Comparison of ENCODE assay signal across 32 cellular contexts in the genomic region with DNA sequence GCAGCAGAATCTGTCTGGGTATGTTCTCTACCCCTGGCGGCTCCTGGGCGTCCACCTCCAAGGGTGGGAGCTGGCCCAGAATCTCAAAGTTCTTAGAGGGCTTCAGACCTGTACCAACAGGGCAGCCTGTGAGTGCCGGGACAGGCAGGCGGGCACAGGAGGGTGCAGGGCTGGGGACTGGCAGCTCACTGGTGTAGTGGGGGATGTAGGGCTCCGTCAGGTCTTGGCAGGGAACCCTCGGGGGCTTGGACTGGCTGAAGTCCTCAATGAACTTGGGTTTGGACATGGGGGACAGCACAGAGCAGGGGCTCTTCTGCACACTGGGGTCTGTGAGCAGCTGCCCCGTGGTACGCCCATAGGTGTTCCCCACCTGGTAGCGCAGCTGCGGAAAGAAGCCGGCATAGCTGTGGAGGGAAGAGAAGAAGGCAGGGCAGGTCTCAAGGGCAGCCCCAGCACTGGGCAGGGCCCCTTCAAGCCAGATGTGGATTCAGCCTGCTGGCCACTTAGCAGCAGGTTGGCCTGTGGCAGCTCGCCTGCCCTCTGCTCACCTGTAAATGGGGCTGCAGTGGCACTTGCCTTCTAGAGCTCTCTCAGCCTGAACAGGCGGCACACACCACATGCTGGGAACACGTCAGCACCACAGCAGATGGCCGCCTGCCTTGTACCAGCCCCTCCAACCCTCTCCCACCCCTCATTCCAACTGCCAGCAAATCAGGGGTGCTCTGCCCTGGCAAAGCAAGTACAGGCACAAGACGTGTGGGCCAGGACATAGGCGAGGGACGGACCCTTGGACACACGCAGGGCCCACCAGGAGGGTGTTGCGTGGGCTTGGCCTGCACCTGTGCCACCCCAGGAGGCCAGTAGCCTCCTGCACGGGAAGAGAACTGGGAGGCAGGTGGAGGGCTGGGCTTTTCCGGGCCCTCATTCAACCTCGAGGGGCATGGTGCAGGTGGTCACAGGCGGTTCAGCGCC. TPM values are rescaled to one million over a fixed set of nuclear protein-coding genes. Genes with fewer than 3 reads are reported as not detected.
DNase-seq lines count a peak whose midpoint lies in the region; ATAC-seq, FAIRE-seq and TF ChIP-seq lines count a peak whose summit lies in the region.
"Had no signal": no experiment of that assay in that cellular context is flagged by ENCODE, and none has a peak within 500 bp of the region (broad histone marks: within the 10 kb centered on the region; RNA-seq: fewer than 3 reads in every experiment).

No MANE protein-coding gene starts in this region.

- no TSS peak for BruUV-seq in HepG2 (replicated peaks; lab: Mats Ljungman, UMichigan)

- TF ChIP-seq CTCF in HepG2 (CRISPR knock-in tag; IDR thresholded peaks at IDR 0.05): no peak
- no peak for TF ChIP-seq CTCF in right lobe of liver (IDR thresholded peaks at IDR 0.05)
- TF ChIP-seq CTCF in brain (conservative IDR thresholded peaks at IDR 0.05): no peak
- no peak for TF ChIP-seq CTCF in type B pancreatic cell (conservative IDR thresholded peaks at IDR 0.05)

- no peak overlapping the region for H2AFZ ChIP-seq in HepG2 (ENCODE audit: low read length)

- in situ Hi-C loops in HepG2 (cut with HindIII; ENCODE audit: extremely low pct_ligation_motif_present, low pct_unique_long_range_greater_than_20kb): no loop called here

- H3K79me2 ChIP-seq in HepG2 (ENCODE audit: insufficient read depth, low read length): peaks cover 25% of the 10 kb centered on the region

- H3K4me3 ChIP-seq in HepG2 (replicated peaks in 1 of 3; ENCODE audit: insufficient read depth in 1 of 3, low read depth in 2 of 3, low read length in 3 of 3) (no peak overlapping the region), right lobe of liver (no peak overlapping the region)
- H3K4me3 ChIP-seq: coronary artery, esophagus muscularis mucosa, heart left ventricle, MG63, mucosa of descending colon, pancreas, SK-N-MC, smooth muscle cell, transverse colon had no signal

- H3K27ac ChIP-seq in HepG2 (ENCODE audit: extremely low read length, insufficient read depth, low read length): no peak overlapping the region
- H3K27ac ChIP-seq in right lobe of liver: no peak overlapping the region
- H3K27ac ChIP-seq: coronary artery, esophagus muscularis mucosa, foreskin keratinocyte, heart left ventricle, pancreas, SK-N-MC, transverse colon had no signal

- no peak for TF ChIP-seq POLR2A in HepG2 (IDR thresholded peaks at IDR 0.05; ENCODE audit: insufficient read depth in 1 of 2, low read depth in 2 of 2, low read length in 2 of 2)
- TF ChIP-seq POLR2A in right lobe of liver (IDR thresholded peaks at IDR 0.05): no peak

- H3K4me1 ChIP-seq in HepG2 (ENCODE audit: insufficient read depth, low read length) (peaks cover 73% of the 10 kb centered on the region), right lobe of liver (peaks cover 0 to 12% (median 8%) of the 10 kb centered on the region in 4 donors)
- H3K4me1 ChIP-seq: foreskin keratinocyte had no signal

- H3K9me3 Mint-ChIP-seq in brain (peaks cover 0 to 6% (median 0%) of the 10 kb centered on the region in 5 experiments), type B pancreatic cell (no peaks in the 10 kb centered on the region)
- H3K9me3 Mint-ChIP-seq: CD8-positive, alpha-beta T cell; natural killer cell treated with Interleukin-12 subunit alpha and Interleukin-12 subunit beta and Interleukin-15 and Interleukin-18, amount 100 ng/mL, for 72 hours had no signal

- no peak overlapping the region for H3K4me2 ChIP-seq in HepG2 (ENCODE audit: low read depth, low read length)
- H3K4me2 ChIP-seq: smooth muscle cell had no signal

- 56% methylated on average over 10 of the region's 25 CpGs for WGBS in HepG2 (ENCODE audit: low lambda C conversion rate)
- 89% methylated on average over 5 of the region's 25 CpGs for WGBS in right lobe of liver (ENCODE audit: insufficient coverage, low coverage, low lambda C conversion rate, missing lambda C conversion rate)

- no peak overlapping the region for H3K9ac ChIP-seq in HepG2 (ENCODE audit: insufficient read depth, low read depth, low read length)

- peaks cover 2 to 9% of the 10 kb centered on the region in 2 experiments; a peak in 2 of 5 replicates for H3K27me3 ChIP-seq in HepG2 (ENCODE audit: control insufficient read depth in 1 of 2, insufficient read depth in 2 of 2, low read length in 2 of 2)
- H3K27me3 ChIP-seq in right lobe of liver: no peaks in the 10 kb centered on the region
- H3K27me3 ChIP-seq: esophagus muscularis mucosa, foreskin keratinocyte, heart left ventricle, MG63, pancreas, transverse colon had no signal

- FAIRE-seq in HepG2 (lab: Jason Lieb, UNC): no peak
- FAIRE-seq: A204.1, bronchial epithelial cell, GM19239, H54, HTR-8/SVneo, pancreas had no signal

- H3K4me1 Mint-ChIP-seq in brain: peaks cover 43% of the 10 kb centered on the region
- H3K4me1 Mint-ChIP-seq in type B pancreatic cell (ENCODE audit: unreplicated experiment): peaks cover 26% of the 10 kb centered on the region

- H3K4me3 Mint-ChIP-seq in brain (peak overlapping the region in 3 of 5 experiments; percentile 18 to 28 (median 22)), type B pancreatic cell (peak overlapping the region; percentile 34)
- H3K4me3 Mint-ChIP-seq: CD8-positive, alpha-beta T cell; natural killer cell treated with Interleukin-12 subunit alpha and Interleukin-12 subunit beta and Interleukin-15 and Interleukin-18, amount 100 ng/mL, for 72 hours had no signal

- ATAC-seq in HepG2 (peak; percentile 4), right lobe of liver (no peak), HG03039 (IDR thresholded peaks at IDR 0.05; ENCODE audit: unreplicated experiment) (no peak)
- ATAC-seq: CD8-positive, alpha-beta T cell; foreskin keratinocyte; heart left ventricle; mucosa of descending colon; natural killer cell treated with Interleukin-12 subunit alpha and Interleukin-12 subunit beta and Interleukin-15 and Interleukin-18, amount 100 ng/mL, for 72 hours; pancreas had no signal

- no peaks in the 10 kb centered on the region for H3K9me3 ChIP-seq in HepG2 (ENCODE audit: low read length)
- no peaks in the 10 kb centered on the region for H3K9me3 ChIP-seq in right lobe of liver
- H3K9me3 ChIP-seq: esophagus muscularis mucosa, heart left ventricle, MG63, mucosa of descending colon, pancreas, transverse colon had no signal

- intact Hi-C loops in HepG2 (cut with micrococcal nuclease; ENCODE audit: unreplicated experiment): no loop called here
- intact Hi-C loops in right lobe of liver (cut with DNase I): no loop called here

- POLR2A ChIA-PET in HepG2 (lab: Yijun Ruan, JAX): interaction anchor here (7.7 kb wide), 1 partner anchor 10 kb away, joined by 317 read pairs; a partner anchor contains a TSS

- peak; percentile 33 for DNase-seq in NCI-H146 (lab: John Stamatoyannopoulos, UW)
- DNase-seq in NCI-H146 treated with DMSO at 0.1 percent for 48 hours (lab: John Stamatoyannopoulos, UW; ENCODE audit: unreplicated experiment): no peak
- no peak for DNase-seq in HepG2 (ENCODE audit: low spot score)
- no peak for DNase-seq in right lobe of liver
- DNase-seq in type B pancreatic cell (ENCODE audit: extremely low spot score, unreplicated experiment): no peak
- DNase-seq in NCI-H2227 treated with DMSO at 0.1 percent for 48 hours (lab: John Stamatoyannopoulos, UW): no peak
- DNase-seq: activated CD8-positive, alpha-beta memory T cell treated with anti-CD3 and anti-CD28 coated beads for 24 hours; amygdala; CD8-positive, alpha-beta T cell; foreskin keratinocyte; heart left ventricle; KG1; MG63; mucosa of descending colon; NCI-H774; stimulated activated CD4-positive, alpha-beta T cell treated with anti-CD3 and anti-CD28 coated beads, Interleukin-2, amount 100 ng/mL, for 24 hours; T-helper 2 cell; transverse colon had no signal

- H3K27ac Mint-ChIP-seq in brain (peak overlapping the region in 2 of 5 experiments; percentile 42 to 93), type B pancreatic cell (no peak overlapping the region)
- H3K27ac Mint-ChIP-seq: CD8-positive, alpha-beta T cell had no signal

- H3K27me3 Mint-ChIP-seq in brain (no peaks in the 10 kb centered on the region), type B pancreatic cell (peaks cover 4% of the 10 kb centered on the region)
- H3K27me3 Mint-ChIP-seq: natural killer cell treated with Interleukin-12 subunit alpha and Interleukin-12 subunit beta and Interleukin-15 and Interleukin-18, amount 100 ng/mL, for 72 hours had no signal

- TF ChIP-seq EP300 in HepG2 (IDR thresholded peaks at IDR 0.05; ENCODE audit: low read depth in 2 of 2, low read length in 2 of 2) (no peak), HepG2 (CRISPR knock-in tag; IDR thresholded peaks at IDR 0.05; ENCODE audit: borderline replicate concordance) (no peak)

- CTCF ChIA-PET in HepG2 (lab: Yijun Ruan, JAX; ENCODE audit: low intra/inter-chr PET ratio, low total read pairs): no interaction called here

- peaks cover 16% of the 10 kb centered on the region for H3K36me3 Mint-ChIP-seq in brain
- H3K36me3 Mint-ChIP-seq in type B pancreatic cell: peaks cover 17% of the 10 kb centered on the region

- peaks cover 27% of the 10 kb centered on the region for H4K20me1 ChIP-seq in HepG2 (ENCODE audit: insufficient read depth, low read length)

- no peak for TF ChIP-seq RAD21 in HepG2 (CRISPR knock-in tag; IDR thresholded peaks at IDR 0.05)

- H3K36me3 ChIP-seq in HepG2 (replicated peaks in 1 of 2; ENCODE audit: control insufficient read depth in 1 of 2, insufficient read depth in 2 of 2, low read length in 2 of 2) (peaks cover 4 to 19% of the 10 kb centered on the region in 2 experiments; a peak in 4 of 5 replicates), right lobe of liver (peaks cover 0 to 13% (median 8%) of the 10 kb centered on the region in 4 donors)

RNA-seq across cellular contexts. Expression of a gene that starts 4.6 kb away (rescaled TPM):
- total RNA-seq in HepG2 (2016; rRNA removed; fragmentation: Illumina TruSeq; extraction: Trizol) (412 and 481 TPM in 2 replicates), right lobe of liver (100 to 1,000 TPM in 5 of 6 experiments, 10 to 100 TPM in 1; 88.4 to 274 (median 124) TPM), type B pancreatic cell (ENCODE audit: low replicate concordance) (326 and 349 TPM in 2 replicates)
- total RNA-seq in HepG2 (2016; cell fraction: cytosol; rRNA removed; fragmentation: Illumina TruSeq; extraction: Trizol; ENCODE audit: low read depth): 96.3 and 106 TPM in 2 replicates
- total RNA-seq in HepG2 (2016; cell fraction: insoluble cytoplasmic fraction; rRNA removed; fragmentation: Illumina TruSeq; extraction: Trizol): 424 and 467 TPM in 2 replicates
- 128 TPM in 2 replicates for total RNA-seq in HepG2 (2016; cell fraction: membrane; rRNA removed; fragmentation: Illumina TruSeq; extraction: Trizol)
- total RNA-seq in HepG2 (2016; cell fraction: nucleus; rRNA removed; fragmentation: Illumina TruSeq; extraction: Trizol): 195 and 203 TPM in 2 replicates
- polyA plus RNA-seq in HepG2 (2011; rRNA removed) (182 and 243 TPM in 2 replicates), brain (ENCODE audit: insufficient read depth, low read depth, low replicate concordance) (1,134 TPM)
- 251 and 293 TPM in 2 replicates for polyA plus RNA-seq in HepG2 (2011; cell fraction: cytosol; rRNA removed)
- 210 and 235 TPM in 2 replicates for polyA plus RNA-seq in HepG2 (2011; cell fraction: nucleus; rRNA removed)
- polyA plus RNA-seq in HepG2 (2012): 190 and 205 TPM in 2 replicates
- polyA plus RNA-seq in HepG2 (2016; cell fraction: cytosol; fragmentation: Illumina TruSeq; extraction: Trizol; ENCODE audit: low read depth): 115 and 121 TPM in 2 replicates
- 587 and 625 TPM in 2 replicates for polyA plus RNA-seq in HepG2 (2016; cell fraction: insoluble cytoplasmic fraction; fragmentation: Illumina TruSeq; extraction: Trizol; ENCODE audit: low read depth)
- polyA plus RNA-seq in HepG2 (2016; cell fraction: membrane; fragmentation: Illumina TruSeq; extraction: Trizol; ENCODE audit: low read depth): 115 and 122 TPM in 2 replicates
- polyA plus RNA-seq in HepG2 (2016; cell fraction: nucleus; fragmentation: Illumina TruSeq; extraction: Trizol; ENCODE audit: insufficient read depth, low read depth): 355 and 369 TPM in 2 replicates
- 270 and 721 TPM in 2 replicates for polyA minus RNA-seq in HepG2 (2011; rRNA and poly(A)+ RNA removed; ENCODE audit: low replicate concordance)
- polyA minus RNA-seq in HepG2 (2011; cell fraction: cytosol; rRNA and poly(A)+ RNA removed): 140 and 144 TPM in 2 replicates
- polyA minus RNA-seq in HepG2 (2011; cell fraction: nucleus; rRNA and poly(A)+ RNA removed): 74.6 and 75.6 TPM in 2 replicates

RNA-seq across cellular contexts. Expression of a gene that starts 5.3 kb away (rescaled TPM):
- total RNA-seq in HepG2 (2016; rRNA removed; fragmentation: Illumina TruSeq; extraction: Trizol): not detected in 2 replicates
- not detected in 2 replicates for total RNA-seq in HepG2 (2016; cell fraction: cytosol; rRNA removed; fragmentation: Illumina TruSeq; extraction: Trizol; ENCODE audit: low read depth)
- not detected in 2 replicates for total RNA-seq in HepG2 (2016; cell fraction: insoluble cytoplasmic fraction; rRNA removed; fragmentation: Illumina TruSeq; extraction: Trizol)
- not detected in 2 replicates for total RNA-seq in HepG2 (2016; cell fraction: membrane; rRNA removed; fragmentation: Illumina TruSeq; extraction: Trizol)
- total RNA-seq in HepG2 (2016; cell fraction: nucleus; rRNA removed; fragmentation: Illumina TruSeq; extraction: Trizol): not detected in 2 replicates
- polyA plus RNA-seq in HepG2 (2011; rRNA removed): not detected in 2 replicates
- polyA plus RNA-seq in HepG2 (2011; cell fraction: cytosol; rRNA removed): not detected in 2 replicates
- polyA plus RNA-seq in HepG2 (2011; cell fraction: nucleus; rRNA removed): 0.45 and 0.50 TPM in 2 replicates
- polyA plus RNA-seq in HepG2 (2012): 0.27 and 0.35 TPM in 2 replicates
- polyA plus RNA-seq in HepG2 (2016; cell fraction: cytosol; fragmentation: Illumina TruSeq; extraction: Trizol; ENCODE audit: low read depth): not detected in 2 replicates
- not detected in 2 replicates for polyA plus RNA-seq in HepG2 (2016; cell fraction: insoluble cytoplasmic fraction; fragmentation: Illumina TruSeq; extraction: Trizol; ENCODE audit: low read depth)
- not detected in 2 replicates for polyA plus RNA-seq in HepG2 (2016; cell fraction: membrane; fragmentation: Illumina TruSeq; extraction: Trizol; ENCODE audit: low read depth)
- polyA plus RNA-seq in HepG2 (2016; cell fraction: nucleus; fragmentation: Illumina TruSeq; extraction: Trizol; ENCODE audit: insufficient read depth, low read depth): not detected in 2 replicates
- polyA minus RNA-seq in HepG2 (2011; rRNA and poly(A)+ RNA removed; ENCODE audit: low replicate concordance): 0.23 TPM in 1 of 2 replicates, not detected in the other
- polyA minus RNA-seq in HepG2 (2011; cell fraction: cytosol; rRNA and poly(A)+ RNA removed): not detected in 2 replicates
- not detected in 2 replicates for polyA minus RNA-seq in HepG2 (2011; cell fraction: nucleus; rRNA and poly(A)+ RNA removed)
- total RNA-seq in right lobe of liver: not detected
- not detected for polyA plus RNA-seq in brain (ENCODE audit: insufficient read depth, low read depth, low replicate concordance)
- total RNA-seq in type B pancreatic cell (ENCODE audit: low replicate concordance): 0.31 TPM in 1 of 2 replicates, not detected in the other
- total RNA-seq: bronchial epithelial cell; esophagus muscularis mucosa; foreskin keratinocyte; lung microvascular endothelial cell; mucosa of descending colon; natural killer cell treated with Interleukin-12 subunit alpha and Interleukin-12 subunit beta and Interleukin-15 and Interleukin-18, amount 100 ng/mL, for 72 hours; pancreas; smooth muscle cell; transverse colon had no signal
- polyA plus RNA-seq: foreskin keratinocyte, smooth muscle cell had no signal

RNA-seq across cellular contexts. Expression of a gene that starts 9.4 kb away (rescaled TPM):
- total RNA-seq in HepG2 (2016; rRNA removed; fragmentation: Illumina TruSeq; extraction: Trizol): 38.7 and 45.8 TPM in 2 replicates
- 11.1 and 13.7 TPM in 2 replicates for total RNA-seq in HepG2 (2016; cell fraction: cytosol; rRNA removed; fragmentation: Illumina TruSeq; extraction: Trizol; ENCODE audit: low read depth)
- 33.9 and 46.1 TPM in 2 replicates for total RNA-seq in HepG2 (2016; cell fraction: insoluble cytoplasmic fraction; rRNA removed; fragmentation: Illumina TruSeq; extraction: Trizol)
- 31.9 and 34.1 TPM in 2 replicates for total RNA-seq in HepG2 (2016; cell fraction: membrane; rRNA removed; fragmentation: Illumina TruSeq; extraction: Trizol)
- 19.5 and 22.8 TPM in 2 replicates for total RNA-seq in HepG2 (2016; cell fraction: nucleus; rRNA removed; fragmentation: Illumina TruSeq; extraction: Trizol)
- 26.5 and 38.0 TPM in 2 replicates for polyA plus RNA-seq in HepG2 (2011; rRNA removed)
- polyA plus RNA-seq in HepG2 (2011; cell fraction: cytosol; rRNA removed): 31.2 and 47.6 TPM in 2 replicates
- 58.0 and 66.2 TPM in 2 replicates for polyA plus RNA-seq in HepG2 (2011; cell fraction: nucleus; rRNA removed)
- polyA plus RNA-seq in HepG2 (2012): 37.0 and 38.0 TPM in 2 replicates
- polyA plus RNA-seq in HepG2 (2016; cell fraction: cytosol; fragmentation: Illumina TruSeq; extraction: Trizol; ENCODE audit: low read depth): 13.2 and 13.7 TPM in 2 replicates
- polyA plus RNA-seq in HepG2 (2016; cell fraction: insoluble cytoplasmic fraction; fragmentation: Illumina TruSeq; extraction: Trizol; ENCODE audit: low read depth): 38.8 and 48.5 TPM in 2 replicates
- 24.3 and 28.9 TPM in 2 replicates for polyA plus RNA-seq in HepG2 (2016; cell fraction: membrane; fragmentation: Illumina TruSeq; extraction: Trizol; ENCODE audit: low read depth)
- 40.4 and 45.0 TPM in 2 replicates for polyA plus RNA-seq in HepG2 (2016; cell fraction: nucleus; fragmentation: Illumina TruSeq; extraction: Trizol; ENCODE audit: insufficient read depth, low read depth)
- 63.2 and 70.3 TPM in 2 replicates for polyA minus RNA-seq in HepG2 (2011; rRNA and poly(A)+ RNA removed; ENCODE audit: low replicate concordance)
- 28.7 and 31.0 TPM in 2 replicates for polyA minus RNA-seq in HepG2 (2011; cell fraction: cytosol; rRNA and poly(A)+ RNA removed)
- 10.3 and 11.6 TPM in 2 replicates for polyA minus RNA-seq in HepG2 (2011; cell fraction: nucleus; rRNA and poly(A)+ RNA removed)
- total RNA-seq in right lobe of liver: 10 to 100 TPM; 15.6 to 21.6 (median 20.1) TPM
- polyA plus RNA-seq in brain (ENCODE audit: insufficient read depth, low read depth, low replicate concordance): 89.9 TPM
- total RNA-seq in type B pancreatic cell (ENCODE audit: low replicate concordance): 52.4 and 61.9 TPM in 2 replicates

RNA-seq across cellular contexts. Expression of a gene that starts 15.0 kb away (rescaled TPM):
- total RNA-seq in HepG2 (2016; rRNA removed; fragmentation: Illumina TruSeq; extraction: Trizol): 0.38 and 1.0 TPM in 2 replicates
- 0.97 and 1.3 TPM in 2 replicates for total RNA-seq in HepG2 (2016; cell fraction: cytosol; rRNA removed; fragmentation: Illumina TruSeq; extraction: Trizol; ENCODE audit: low read depth)
- total RNA-seq in HepG2 (2016; cell fraction: insoluble cytoplasmic fraction; rRNA removed; fragmentation: Illumina TruSeq; extraction: Trizol): 0.51 and 0.97 TPM in 2 replicates
- total RNA-seq in HepG2 (2016; cell fraction: membrane; rRNA removed; fragmentation: Illumina TruSeq; extraction: Trizol): 0.74 and 0.76 TPM in 2 replicates
- 0.60 and 0.81 TPM in 2 replicates for total RNA-seq in HepG2 (2016; cell fraction: nucleus; rRNA removed; fragmentation: Illumina TruSeq; extraction: Trizol)
- 0.07 and 0.20 TPM in 2 replicates for polyA plus RNA-seq in HepG2 (2011; rRNA removed)
- 0.09 and 0.16 TPM in 2 replicates for polyA plus RNA-seq in HepG2 (2011; cell fraction: cytosol; rRNA removed)
- 0.33 and 0.50 TPM in 2 replicates for polyA plus RNA-seq in HepG2 (2011; cell fraction: nucleus; rRNA removed)
- polyA plus RNA-seq in HepG2 (2012): 0.21 and 0.60 TPM in 2 replicates
- 0.59 and 0.93 TPM in 2 replicates for polyA plus RNA-seq in HepG2 (2016; cell fraction: cytosol; fragmentation: Illumina TruSeq; extraction: Trizol; ENCODE audit: low read depth)
- polyA plus RNA-seq in HepG2 (2016; cell fraction: insoluble cytoplasmic fraction; fragmentation: Illumina TruSeq; extraction: Trizol; ENCODE audit: low read depth): 0.58 and 0.62 TPM in 2 replicates
- polyA plus RNA-seq in HepG2 (2016; cell fraction: membrane; fragmentation: Illumina TruSeq; extraction: Trizol; ENCODE audit: low read depth): 0.52 and 0.70 TPM in 2 replicates
- 1.2 and 1.8 TPM in 2 replicates for polyA plus RNA-seq in HepG2 (2016; cell fraction: nucleus; fragmentation: Illumina TruSeq; extraction: Trizol; ENCODE audit: insufficient read depth, low read depth)
- polyA minus RNA-seq in HepG2 (2011; rRNA and poly(A)+ RNA removed; ENCODE audit: low replicate concordance): 0.12 and 0.20 TPM in 2 replicates
- not detected in 2 replicates for polyA minus RNA-seq in HepG2 (2011; cell fraction: cytosol; rRNA and poly(A)+ RNA removed)
- not detected in 2 replicates for polyA minus RNA-seq in HepG2 (2011; cell fraction: nucleus; rRNA and poly(A)+ RNA removed)
- total RNA-seq in right lobe of liver: not detected
- not detected for polyA plus RNA-seq in brain (ENCODE audit: insufficient read depth, low read depth, low replicate concordance)
- 0.41 and 0.81 TPM in 2 replicates for total RNA-seq in type B pancreatic cell (ENCODE audit: low replicate concordance)
- total RNA-seq: bronchial epithelial cell; CD8-positive, alpha-beta T cell; esophagus muscularis mucosa; foreskin keratinocyte; heart left ventricle; lung microvascular endothelial cell; mucosa of descending colon; natural killer cell treated with Interleukin-12 subunit alpha and Interleukin-12 subunit beta and Interleukin-15 and Interleukin-18, amount 100 ng/mL, for 72 hours; smooth muscle cell; transverse colon had no signal
- polyA plus RNA-seq: foreskin keratinocyte, heart left ventricle, smooth muscle cell had no signal

RNA-seq across cellular contexts. Expression of a gene that starts 18.4 kb away (rescaled TPM):
- total RNA-seq in HepG2 (2016; rRNA removed; fragmentation: Illumina TruSeq; extraction: Trizol) (0.09 and 0.10 TPM in 2 replicates), right lobe of liver (not detected), type B pancreatic cell (ENCODE audit: low replicate concordance) (0.36 and 0.48 TPM in 2 replicates)
- not detected in 2 replicates for total RNA-seq in HepG2 (2016; cell fraction: cytosol; rRNA removed; fragmentation: Illumina TruSeq; extraction: Trizol; ENCODE audit: low read depth)
- total RNA-seq in HepG2 (2016; cell fraction: insoluble cytoplasmic fraction; rRNA removed; fragmentation: Illumina TruSeq; extraction: Trizol): not detected in 2 replicates
- total RNA-seq in HepG2 (2016; cell fraction: membrane; rRNA removed; fragmentation: Illumina TruSeq; extraction: Trizol): 0.12 TPM in 1 of 2 replicates, not detected in the other
- not detected in 2 replicates for total RNA-seq in HepG2 (2016; cell fraction: nucleus; rRNA removed; fragmentation: Illumina TruSeq; extraction: Trizol)
- polyA plus RNA-seq in HepG2 (2011; rRNA removed) (not detected in 2 replicates), brain (ENCODE audit: insufficient read depth, low read depth, low replicate concordance) (not detected)
- polyA plus RNA-seq in HepG2 (2011; cell fraction: cytosol; rRNA removed): 0.03 and 0.04 TPM in 2 replicates
- polyA plus RNA-seq in HepG2 (2011; cell fraction: nucleus; rRNA removed): 0.07 and 0.11 TPM in 2 replicates
- 0.33 and 0.51 TPM in 2 replicates for polyA plus RNA-seq in HepG2 (2012)
- polyA plus RNA-seq in HepG2 (2016; cell fraction: cytosol; fragmentation: Illumina TruSeq; extraction: Trizol; ENCODE audit: low read depth): not detected in 2 replicates
- polyA plus RNA-seq in HepG2 (2016; cell fraction: insoluble cytoplasmic fraction; fragmentation: Illumina TruSeq; extraction: Trizol; ENCODE audit: low read depth): 0.25 TPM in 1 of 2 replicates, not detected in the other
- polyA plus RNA-seq in HepG2 (2016; cell fraction: membrane; fragmentation: Illumina TruSeq; extraction: Trizol; ENCODE audit: low read depth): not detected in 2 replicates
- 0.25 TPM in 1 of 2 replicates, not detected in the other for polyA plus RNA-seq in HepG2 (2016; cell fraction: nucleus; fragmentation: Illumina TruSeq; extraction: Trizol; ENCODE audit: insufficient read depth, low read depth)
- polyA minus RNA-seq in HepG2 (2011; rRNA and poly(A)+ RNA removed; ENCODE audit: low replicate concordance): 0.10 and 0.44 TPM in 2 replicates
- not detected in 2 replicates for polyA minus RNA-seq in HepG2 (2011; cell fraction: cytosol; rRNA and poly(A)+ RNA removed)
- polyA minus RNA-seq in HepG2 (2011; cell fraction: nucleus; rRNA and poly(A)+ RNA removed): 0.26 TPM in 1 of 2 replicates, not detected in the other
- total RNA-seq: CD8-positive, alpha-beta T cell; esophagus muscularis mucosa; foreskin keratinocyte; heart left ventricle; lung microvascular endothelial cell; mucosa of descending colon; natural killer cell treated with Interleukin-12 subunit alpha and Interleukin-12 subunit beta and Interleukin-15 and Interleukin-18, amount 100 ng/mL, for 72 hours; smooth muscle cell; transverse colon had no signal
- polyA plus RNA-seq: foreskin keratinocyte, heart left ventricle, smooth muscle cell had no signal
